In genomic region chr5:14413331-14413750, GRCh38 we compare ENCODE assay signal across 12 cellular contexts.
DNase-seq lines count a peak whose midpoint lies in the region; ATAC-seq and TF ChIP-seq lines count a peak whose summit lies in the region.
"Had no signal": no experiment of that assay in that cellular context is flagged by ENCODE, and none has a peak within 500 bp of the region (broad histone marks: within the 10 kb centered on the region; RNA-seq: fewer than 3 reads in every experiment).

No MANE protein-coding gene starts in this region.

- peak; percentile 52 for ATAC-seq in activated T-helper 17 cell treated with anti-CD3 and anti-CD28 coated beads, Interleukin-2, amount 50 U/mL, for 72 hours (replicated peaks)
- ATAC-seq in stimulated activated naive CD8-positive, alpha-beta T cell treated with anti-CD3 and anti-CD28 coated beads, Interleukin-15, amount 100 ng/mL, for 72 hours, result peak; percentile 39
- no peak for ATAC-seq in HG03097 (IDR thresholded peaks at IDR 0.05; ENCODE audit: low FRiP score, unreplicated experiment)
- ATAC-seq: K562; stimulated activated memory B cell treated with anti-CD40 and anti-IgM and Interleukin-4, amounts not matched to agents 10 μg/mL and 1 μg/mL and 100 μg/mL, for 72 hours had no signal

- peaks cover 25% of the 10 kb centered on the region for H3K36me3 Mint-ChIP-seq in activated T-helper 17 cell treated with anti-CD3 and anti-CD28 coated beads, Interleukin-2, amount 50 U/mL, for 72 hours (ENCODE audit: low read depth)

- H3K4me3 ChIP-seq in fibroblast of mammary gland (ENCODE audit: control insufficient read depth, low read depth, low read length), result no peak overlapping the region
- H3K4me3 ChIP-seq: K562 had no signal

- no peaks in the 10 kb centered on the region for H3K9me3 Mint-ChIP-seq in activated T-helper 17 cell treated with anti-CD3 and anti-CD28 coated beads, Interleukin-2, amount 50 U/mL, for 72 hours
- no peaks in the 10 kb centered on the region for H3K9me3 Mint-ChIP-seq in stimulated activated naive CD8-positive, alpha-beta T cell treated with anti-CD3 and anti-CD28 coated beads, Interleukin-15, amount 100 ng/mL, for 72 hours
- H3K9me3 Mint-ChIP-seq: brain; stimulated activated memory B cell treated with anti-CD40 and anti-IgM and Interleukin-4, amounts not matched to agents 10 μg/mL and 1 μg/mL and 100 μg/mL, for 72 hours had no signal

- peak overlapping the region; percentile 85 for H3K4me3 Mint-ChIP-seq in activated T-helper 17 cell treated with anti-CD3 and anti-CD28 coated beads, Interleukin-2, amount 50 U/mL, for 72 hours
- peak overlapping the region; percentile 88 to 89 for H3K4me3 Mint-ChIP-seq in stimulated activated naive CD8-positive, alpha-beta T cell treated with anti-CD3 and anti-CD28 coated beads, Interleukin-15, amount 100 ng/mL, for 72 hours
- H3K4me3 Mint-ChIP-seq: brain; stimulated activated memory B cell treated with anti-CD40 and anti-IgM and Interleukin-4, amounts not matched to agents 10 μg/mL and 1 μg/mL and 100 μg/mL, for 72 hours had no signal

- DNase-seq in stimulated activated CD4-positive, alpha-beta T cell treated with anti-CD3 and anti-CD28 coated beads, Interleukin-15, amount 100 ng/mL, for 24 hours, result peak; percentile 56
- DNase-seq in stimulated activated CD4-positive, alpha-beta T cell treated with anti-CD3 and anti-CD28 coated beads, Interleukin-12 subunit alpha, Interleukin-12 subunit beta, amount 100 ng/mL, for 4 hours, result no peak
- peak; percentile 93 for DNase-seq in fibroblast of mammary gland (ENCODE audit: low read depth)
- DNase-seq in stimulated activated naive CD8-positive, alpha-beta T cell treated with anti-CD3 and anti-CD28 coated beads, Interleukin-15, amount 100 ng/mL, for 72 hours, result peak; percentile 48 to 68
- DNase-seq in SKM-1 treated with dmso at 0.1 percent for 144 hours (lab: John Stamatoyannopoulos, UW; ENCODE audit: unreplicated experiment), result no peak
- DNase-seq in NCI-H446 (lab: John Stamatoyannopoulos, UW), result no peak
- DNase-seq: NCI-H2029 treated with DMSO at 0.1 percent for 48 hours had no signal

- peaks cover 38% of the 10 kb centered on the region for H3K4me1 Mint-ChIP-seq in activated T-helper 17 cell treated with anti-CD3 and anti-CD28 coated beads, Interleukin-2, amount 50 U/mL, for 72 hours
- H3K4me1 Mint-ChIP-seq in stimulated activated naive CD8-positive, alpha-beta T cell treated with anti-CD3 and anti-CD28 coated beads, Interleukin-15, amount 100 ng/mL, for 72 hours, result peaks cover 86% of the 10 kb centered on the region

- peak overlapping the region; percentile 100 for H3K27ac Mint-ChIP-seq in activated T-helper 17 cell treated with anti-CD3 and anti-CD28 coated beads, Interleukin-2, amount 50 U/mL, for 72 hours
- H3K27ac Mint-ChIP-seq in stimulated activated naive CD8-positive, alpha-beta T cell treated with anti-CD3 and anti-CD28 coated beads, Interleukin-15, amount 100 ng/mL, for 72 hours, result peak overlapping the region; percentile 99 to 100
- H3K27ac Mint-ChIP-seq: stimulated activated memory B cell treated with anti-CD40 and anti-IgM and Interleukin-4, amounts not matched to agents 10 μg/mL and 1 μg/mL and 100 μg/mL, for 72 hours had no signal

- no peak for TF ChIP-seq CTCF in fibroblast of mammary gland (conservative IDR thresholded peaks at IDR 0.05; ENCODE audit: control insufficient read depth, insufficient read depth, low read depth, low read length)

- H3K27me3 Mint-ChIP-seq in activated T-helper 17 cell treated with anti-CD3 and anti-CD28 coated beads, Interleukin-2, amount 50 U/mL, for 72 hours, result peaks cover 6% of the 10 kb centered on the region
- H3K27me3 Mint-ChIP-seq in stimulated activated naive CD8-positive, alpha-beta T cell treated with anti-CD3 and anti-CD28 coated beads, Interleukin-15, amount 100 ng/mL, for 72 hours, result no peaks in the 10 kb centered on the region
- H3K27me3 Mint-ChIP-seq: brain; stimulated activated memory B cell treated with anti-CD40 and anti-IgM and Interleukin-4, amounts not matched to agents 10 μg/mL and 1 μg/mL and 100 μg/mL, for 72 hours had no signal

Comparison
In these comparisons a context has a peak if more than half of its experiments do, and no peak if none do; other contexts are left out.
1. DNase-seq: peak in stimulated activated CD4-positive, alpha-beta T cell treated with anti-CD3 and anti-CD28 coated beads, Interleukin-15, amount 100 ng/mL, for 24 hours (single experiment), fibroblast of mammary gland (single experiment) and stimulated activated naive CD8-positive, alpha-beta T cell treated with anti-CD3 and anti-CD28 coated beads, Interleukin-15, amount 100 ng/mL, for 72 hours (2 of 2); none in stimulated activated CD4-positive, alpha-beta T cell treated with anti-CD3 and anti-CD28 coated beads, Interleukin-12 subunit alpha, Interleukin-12 subunit beta, amount 100 ng/mL, for 4 hours (single experiment), SKM-1 treated with dmso at 0.1 percent for 144 hours (single experiment) and NCI-H446 (0 of 2).